In genomic region chr12:101116911-101117310, GRCh38 we compare ENCODE assay signal across 16 cellular contexts.
DNase-seq lines count a peak whose midpoint lies in the region; FAIRE-seq and TF ChIP-seq lines count a peak whose summit lies in the region.
"Had no signal": no experiment of that assay in that cellular context is flagged by ENCODE, and none has a peak within 500 bp of the region (broad histone marks: within the 10 kb centered on the region; RNA-seq: fewer than 3 reads in every experiment).

No MANE protein-coding gene starts in this region.

- DNase-seq in DMS53 treated with DMSO at 0.1 percent for 48 hours (lab: John Stamatoyannopoulos, UW; ENCODE audit: unreplicated experiment) (peak; percentile 14), NCI-H187 (lab: John Stamatoyannopoulos, UW) (peak; percentile 79 to 90), NCI-H2171 (lab: John Stamatoyannopoulos, UW) (peak; percentile 84), SJCRH30 (peak; percentile 12 to 37), kidney (no peak), SKM-1 treated with dmso at 0.1 percent for 144 hours (lab: John Stamatoyannopoulos, UW; ENCODE audit: unreplicated experiment) (no peak), cardiac septum (ENCODE audit: low spot score) (no peak)
- DNase-seq: CD4-positive, CD25-positive, alpha-beta regulatory T cell; GDM1; Kasumi-1; MG63; NCI-H1436 treated with DMSO at 0.1 percent for 48 hours; NCI-H446 treated with DMSO at 0.1 percent for 48 hours; SIG-M5; T-cell had no signal

- no peak overlapping the region for H3K27ac ChIP-seq in SJCRH30
- H3K27ac ChIP-seq in kidney (ENCODE audit: low read depth in 2 of 2, low read length in 2 of 2) = no peak overlapping the region

- H3K4me3 ChIP-seq in SJCRH30 (no peak overlapping the region), kidney (ENCODE audit: low read length in 2 of 2) (no peak overlapping the region)
- H3K4me3 ChIP-seq: MG63 had no signal

- H3K9ac ChIP-seq in kidney (ENCODE audit: low read length in 2 of 2) = no peak overlapping the region

- no peaks in the 10 kb centered on the region for H3K9me3 ChIP-seq in SJCRH30 (replicated peaks)
- peaks cover 0 to 12% of the 10 kb centered on the region in 2 donors for H3K9me3 ChIP-seq in kidney (ENCODE audit: control insufficient read depth in 1 of 2, low read length in 2 of 2)
- H3K9me3 ChIP-seq: MG63 had no signal

- FAIRE-seq in kidney (lab: Jason Lieb, UNC) = no peak
- FAIRE-seq: H1 had no signal

- intact Hi-C loops in kidney (cut with DNase I) = no loop called here
- intact Hi-C loops in cardiac septum (cut with DNase I) = no loop called here

- H3K36me3 ChIP-seq in SJCRH30 (no peaks in the 10 kb centered on the region), kidney (ENCODE audit: control insufficient read depth in 1 of 2, insufficient read depth in 2 of 2, low read length in 2 of 2) (no peaks in the 10 kb centered on the region)
- H3K36me3 ChIP-seq: MG63 had no signal

- H3K27me3 ChIP-seq in SJCRH30 = no peaks in the 10 kb centered on the region
- H3K27me3 ChIP-seq: MG63 had no signal

- TF ChIP-seq CTCF in kidney (IDR thresholded peaks at IDR 0.05; ENCODE audit: borderline replicate concordance, extremely low read depth, insufficient read depth) = no peak

- H3K4me1 ChIP-seq in SJCRH30 (no peaks in the 10 kb centered on the region), kidney (ENCODE audit: control insufficient read depth in 1 of 2, insufficient read depth in 1 of 2, low read depth in 1 of 2, low read length in 2 of 2) (no peaks in the 10 kb centered on the region)

Comparison
In these comparisons a context has a peak if more than half of its experiments do, and no peak if none do; other contexts are left out.
1. DNase-seq: peak in DMS53 treated with DMSO at 0.1 percent for 48 hours (single experiment), NCI-H187 (2 of 2), NCI-H2171 (single experiment) and SJCRH30 (2 of 2); none in kidney (single experiment), SKM-1 treated with dmso at 0.1 percent for 144 hours (single experiment) and cardiac septum (single experiment).